In the genomic region with DNA sequence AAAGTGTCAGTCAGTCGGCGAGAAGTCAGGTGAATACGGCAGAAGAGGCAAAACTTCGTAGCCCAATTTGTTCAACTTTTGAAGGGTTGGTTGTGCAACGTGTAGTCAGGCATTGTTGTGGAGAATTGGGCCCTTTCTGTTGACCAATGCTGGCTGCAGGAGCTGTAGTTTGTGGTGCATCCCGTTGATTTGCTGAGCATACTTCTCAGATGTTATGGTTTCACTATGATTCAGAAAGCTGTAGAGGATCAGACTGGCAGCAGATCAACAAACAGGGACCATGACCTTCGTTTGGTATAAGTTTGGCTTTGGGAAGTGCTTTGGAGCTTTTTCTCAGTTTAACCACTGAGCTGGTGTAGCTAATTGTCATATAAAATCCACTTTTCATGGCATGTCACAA, we compare ENCODE assay signal across 29 cellular contexts.
"Had no signal": no experiment of that assay in that cellular context is flagged by ENCODE, and none has a peak within 500 bp of the region (broad histone marks: within the 10 kb centered on the region; RNA-seq: fewer than 3 reads in every experiment).

No MANE protein-coding gene starts in this region.

- H3K27ac ChIP-seq: ascending aorta, cardiac muscle cell, Peyer's patch, SJSA1 had no signal

- DNase-seq: activated CD4-positive, alpha-beta T cell treated with anti-CD3 and anti-CD28 coated beads, Interleukin-2, amount 10 ng/mL, durations not matched to agents 24 days and 14 days; activated CD4-positive, alpha-beta T cell treated with anti-CD3 and anti-CD28 coated beads, Interleukin-2, amount 50 U/mL, for 4 hours; activated CD8-positive, alpha-beta T cell treated with anti-CD3 and anti-CD28 coated beads for 36 hours; activated gamma-delta T cell; activated naive CD4-positive, alpha-beta T cell treated with Interleukin-2 at 50 U/mL for 16 hours; activated naive CD8-positive, alpha-beta T cell treated with anti-CD3 and anti-CD28 coated beads, Interleukin-2, amount 10 ng/mL, durations not matched to agents 7 days and 5 days; activated T-cell treated with anti-CD3 and anti-CD28 coated beads, Interleukin-2, amount 50 U/mL, for 1 hour; amygdala; NCI-H1048; NCI-H1105 treated with DMSO at 0.1 percent for 48 hours; NCI-H1436; NCI-H1694; NCI-H1930; NCI-H2081 treated with DMSO at 0.1 percent for 48 hours; NCI-H226; NCI-H446 treated with DMSO at 0.1 percent for 48 hours; NCI-H524; NCI-H69; NCI-H82; NK-92 treated with Interleukin-12 subunit alpha and Interleukin-12 subunit beta, amount 100 ng/mL, for 24 hours; Peyer's patch; RPMI8226; SHP77 treated with DMSO at 0.1 percent for 48 hours; SK-N-SH had no signal

- H3K4me1 ChIP-seq: ascending aorta, Peyer's patch, SJSA1 had no signal

- ATAC-seq: activated CD8-positive, alpha-beta T cell treated with anti-CD3 and anti-CD28 coated beads for 36 hours; K562 had no signal

- H3K4me2 ChIP-seq: SK-N-SH had no signal

- H3K9ac ChIP-seq: SK-N-SH had no signal

- FAIRE-seq: K562, TTC549 had no signal

- H3K36me3 ChIP-seq: ascending aorta, cardiac muscle cell, Peyer's patch, SJSA1 had no signal

- H3K27me3 ChIP-seq: ascending aorta, cardiac muscle cell, Peyer's patch, SJSA1 had no signal

- H3K9me3 ChIP-seq: ascending aorta, Peyer's patch, SJSA1, SK-N-SH had no signal

- H3K4me3 ChIP-seq: ascending aorta, cardiac muscle cell, K562, Peyer's patch, SJSA1 had no signal
